Comparison of ENCODE assay signal across 8 cellular contexts in genomic region chr9:84261082-84261746, GRCh38.
A peak's percentile ranks its signal among the peaks of the same experiment; 100 is the strongest.
DNase-seq lines count a peak whose midpoint lies in the region; ATAC-seq, FAIRE-seq and TF ChIP-seq lines count a peak whose summit lies in the region.

No MANE protein-coding gene starts in this region.

- no peaks in the 10 kb centered on the region for H3K36me3 Mint-ChIP-seq in activated CD4-positive, alpha-beta memory T cell treated with anti-CD3 and anti-CD28 coated beads, Interleukin-2, amount 10 ng/mL, durations not matched to agents 7 days and 5 days (ENCODE audit: low read depth)
- no peaks in the 10 kb centered on the region for H3K36me3 Mint-ChIP-seq in mesothelial cell of epicardium

- H3K4me1 Mint-ChIP-seq in activated CD4-positive, alpha-beta memory T cell treated with anti-CD3 and anti-CD28 coated beads, Interleukin-2, amount 10 ng/mL, durations not matched to agents 7 days and 5 days, result peaks cover 7% of the 10 kb centered on the region
- H3K4me1 Mint-ChIP-seq in mesothelial cell of epicardium, result peaks cover 5% of the 10 kb centered on the region

- CTCF ChIA-PET in AG04449 (lab: Yijun Ruan, JAX), result interaction anchor here (0.7 to 4.0 kb wide), 58 partner anchors 9 to 641 kb away, joined by 3 to 106 read pairs (median 5); partner anchors contain the start of genes HNRNPK, KIF27 and RMI1
- CTCF ChIA-PET in activated CD4-positive, alpha-beta memory T cell treated with anti-CD3 and anti-CD28 coated beads, Interleukin-2, amount 10 ng/mL, durations not matched to agents 7 days and 5 days (lab: Charles Lee), result interaction anchor here (0.7 to 2.0 kb wide), 33 partner anchors 9 to 641 kb away, joined by 3 to 24 read pairs (median 4); partner anchors contain the start of genes KIF27 and RMI1

- H3K4me3 ChIP-seq in AG04449 (ENCODE audit: low read depth, low read length), result no peak overlapping the region

- ATAC-seq in GM18519 (IDR thresholded peaks at IDR 0.05; ENCODE audit: low FRiP score, unreplicated experiment) (peak; percentile 67), HG03520 (IDR thresholded peaks at IDR 0.05; ENCODE audit: unreplicated experiment) (peak; percentile 64)

- POLR2A ChIA-PET in AG04449 (lab: Yijun Ruan, JAX), result interaction anchor here (1.3 kb wide), 1 partner anchor 281 kb away, joined by 8 read pairs; the partner anchor contains the start of genes HNRNPK and RMI1
- POLR2A ChIA-PET in activated CD4-positive, alpha-beta memory T cell treated with anti-CD3 and anti-CD28 coated beads, Interleukin-2, amount 10 ng/mL, durations not matched to agents 7 days and 5 days (lab: Charles Lee), result interaction anchor here (1.4 kb wide), 1 partner anchor 280 kb away, joined by 3 read pairs; the partner anchor contains the start of gene RMI1

- no peak overlapping the region for H3K27ac Mint-ChIP-seq in activated CD4-positive, alpha-beta memory T cell treated with anti-CD3 and anti-CD28 coated beads, Interleukin-2, amount 10 ng/mL, durations not matched to agents 7 days and 5 days
- H3K27ac Mint-ChIP-seq in mesothelial cell of epicardium, result no peak overlapping the region

- TF ChIP-seq CTCF in AG04449 (IDR thresholded peaks at IDR 0.05; ENCODE audit: insufficient read depth, low read length, missing control alignments), result peak; percentile 92
- peak; percentile 84 for TF ChIP-seq CTCF in mesothelial cell of epicardium (IDR thresholded peaks at IDR 0.05; ENCODE audit: unreplicated experiment)

- H3K9me3 Mint-ChIP-seq in activated CD4-positive, alpha-beta memory T cell treated with anti-CD3 and anti-CD28 coated beads, Interleukin-2, amount 10 ng/mL, durations not matched to agents 7 days and 5 days, result no peaks in the 10 kb centered on the region
- no peaks in the 10 kb centered on the region for H3K9me3 Mint-ChIP-seq in mesothelial cell of epicardium

- FAIRE-seq in endometrium (lab: Jason Lieb, UNC), result peak; percentile 55

- H3K4me3 Mint-ChIP-seq in activated CD4-positive, alpha-beta memory T cell treated with anti-CD3 and anti-CD28 coated beads, Interleukin-2, amount 10 ng/mL, durations not matched to agents 7 days and 5 days, result no peak overlapping the region
- peak overlapping the region; percentile 22 for H3K4me3 Mint-ChIP-seq in mesothelial cell of epicardium

- peaks cover 5% of the 10 kb centered on the region for H3K27me3 Mint-ChIP-seq in activated CD4-positive, alpha-beta memory T cell treated with anti-CD3 and anti-CD28 coated beads, Interleukin-2, amount 10 ng/mL, durations not matched to agents 7 days and 5 days
- H3K27me3 Mint-ChIP-seq in mesothelial cell of epicardium (ENCODE audit: low read depth), result peaks cover 25% of the 10 kb centered on the region

- DNase-seq in AG04449 (ENCODE audit: low read depth, low spot score) (peak; percentile 10), NCI-H69 (lab: John Stamatoyannopoulos, UW) (peak; percentile 84), mesothelial cell of epicardium (ENCODE audit: low spot score in 2 of 2, unreplicated experiment in 2 of 2) (peak; percentile 46 to 82)
- peak; percentile 60 for DNase-seq in activated CD4-positive, alpha-beta memory T cell treated with anti-CD3 and anti-CD28 coated beads, Interleukin-2, amount 10 ng/mL, durations not matched to agents 7 days and 5 days
- peak; percentile 35 for DNase-seq in stimulated activated CD8-positive, alpha-beta memory T cell treated with anti-CD3 and anti-CD28 coated beads, Interleukin-4, amount 100 ng/mL, for 24 hours (ENCODE audit: low read depth)

Comparison
In these comparisons a context has a peak if more than half of its experiments do, and no peak if none do; other contexts are left out.
1. DNase-seq: peak in every context shown above with its lines; median percentile 84 in NCI-H69; 64 in mesothelial cell of epicardium; 60 in activated CD4-positive, alpha-beta memory T cell treated with anti-CD3 and anti-CD28 coated beads, Interleukin-2, amount 10 ng/mL, durations not matched to agents 7 days and 5 days; 35 in stimulated activated CD8-positive, alpha-beta memory T cell treated with anti-CD3 and anti-CD28 coated beads, Interleukin-4, amount 100 ng/mL, for 24 hours; 10 in AG04449.